ENCODE assay signal across 9 cellular contexts in genomic region chr5:72508241-72509170, GRCh38. TPM values are rescaled to one million over a fixed set of nuclear protein-coding genes. Genes with fewer than 3 reads are reported as not detected.
DNase-seq lines count a peak whose midpoint lies in the region; ATAC-seq and TF ChIP-seq lines count a peak whose summit lies in the region.
"Had no signal": no experiment of that assay in that cellular context is flagged by ENCODE, and none has a peak within 500 bp of the region (broad histone marks: within the 10 kb centered on the region; RNA-seq: fewer than 3 reads in every experiment).

No MANE protein-coding gene starts in this region.

- no peak overlapping the region for H3K18ac ChIP-seq in H9 (ENCODE audit: insufficient read length, low read depth, low read length)
- H3K18ac ChIP-seq in mesenchymal stem cell (ENCODE audit: low read depth in 1 of 2, low read length in 2 of 2) = peak overlapping the region; percentile 76 to 86

- H3K4me1 Mint-ChIP-seq in H9 = peaks cover 25 to 30% of the 10 kb centered on the region in 2 experiments
- no peaks in the 10 kb centered on the region for H3K4me1 Mint-ChIP-seq in effector memory CD8-positive, alpha-beta T cell (ENCODE audit: low read depth in 2 of 2)
- H3K4me1 Mint-ChIP-seq in activated T-cell treated with anti-CD3 and anti-CD28 coated beads, Interleukin-2, amount 50 U/mL, for 72 hours (ENCODE audit: low read depth) = peaks cover 8% of the 10 kb centered on the region

- no peaks in the 10 kb centered on the region for H3K79me1 ChIP-seq in H9 (ENCODE audit: insufficient read depth, low read depth, low read length, poor library complexity, severe bottlenecking)
- no peaks in the 10 kb centered on the region for H3K79me1 ChIP-seq in mesenchymal stem cell (replicated peaks; ENCODE audit: low read length, poor library complexity, severe bottlenecking)

- H3K23ac ChIP-seq in H9 (ENCODE audit: insufficient read length, low read depth, low read length) (no peak overlapping the region), mesenchymal stem cell (ENCODE audit: low read length in 2 of 2) (no peak overlapping the region)

- peak; percentile 21; the same call in 2 of the 3 replicates for TF ChIP-seq CTCF in H9 (conservative IDR thresholded peaks at IDR 0.05)

- H3K23me2 ChIP-seq in H9 (ENCODE audit: insufficient read length, low read depth, low read length, poor library complexity, severe bottlenecking) = no peaks in the 10 kb centered on the region

- H3T11ph ChIP-seq in H9 (ENCODE audit: low read length) = no peak overlapping the region

- no peak overlapping the region for H3K9ac ChIP-seq in H9 (ENCODE audit: extremely low read depth, insufficient read length, low read length)
- no peak overlapping the region for H3K9ac ChIP-seq in mesenchymal stem cell (ENCODE audit: low read length)

- H3K14ac ChIP-seq in H9 (ENCODE audit: insufficient read depth, low read length) = no peak overlapping the region
- no peak overlapping the region for H3K14ac ChIP-seq in mesenchymal stem cell (ENCODE audit: low read length in 2 of 2)

- H3K4me1 ChIP-seq in H9 (ENCODE audit: insufficient read depth, low read length) = no peaks in the 10 kb centered on the region; the same call in 1 of the 2 replicates
- H3K4me1 ChIP-seq in mesenchymal stem cell (ENCODE audit: control insufficient read depth, insufficient read depth, low read depth, low read length) = peaks cover 6% of the 10 kb centered on the region

- no peak overlapping the region for H2AFZ ChIP-seq in H9 (ENCODE audit: low read length)
- H2AFZ ChIP-seq in mesenchymal stem cell (ENCODE audit: low read depth, low read length) = no peak overlapping the region

- WGBS in H9 (ENCODE audit: extremely low coverage, insufficient read length, low lambda C conversion rate) = no CpG with 5 or more reads among the region's 8 CpGs
- 98% methylated on average over 8 of the region's 8 CpGs for WGBS in mesenchymal stem cell

- no peak overlapping the region for H4K8ac ChIP-seq in H9 (replicated peaks; ENCODE audit: insufficient read length, low read depth, low read length)
- peak overlapping the region; percentile 47 for H4K8ac ChIP-seq in mesenchymal stem cell (ENCODE audit: low read length)

- H4K5ac ChIP-seq in H9 (ENCODE audit: insufficient read length, low read depth, low read length) = no peak overlapping the region

- H3K4me3 ChIP-seq in mesenchymal stem cell (ENCODE audit: insufficient read depth in 1 of 2, low read depth in 1 of 2, low read length in 2 of 2) = no peak overlapping the region

- H3K56ac ChIP-seq in H9 (ENCODE audit: insufficient read length, low read depth, low read length) = no peak overlapping the region

- no peaks in the 10 kb centered on the region for H3K27me3 ChIP-seq in H9 (ENCODE audit: insufficient read depth, low read length)
- H3K27me3 ChIP-seq in mesenchymal stem cell (ENCODE audit: control insufficient read depth in 1 of 2, insufficient read depth in 1 of 2, low read length in 2 of 2) = no peaks in the 10 kb centered on the region

- no peak overlapping the region for H2BK20ac ChIP-seq in H9 (ENCODE audit: low read depth, low read length, poor library complexity, severe bottlenecking)

- H3K36me3 ChIP-seq in mesenchymal stem cell (ENCODE audit: control insufficient read depth in 1 of 2, insufficient read depth in 2 of 2, low read depth in 1 of 2, low read length in 2 of 2) = no peaks in the 10 kb centered on the region

- H3K4me2 ChIP-seq in H9 (ENCODE audit: insufficient read depth, insufficient read length, low read length) = no peak overlapping the region
- no peak overlapping the region for H3K4me2 ChIP-seq in mesenchymal stem cell (ENCODE audit: low read length, poor library complexity, severe bottlenecking)

- H2BK15ac ChIP-seq in H9 (ENCODE audit: low read depth, low read length) (no peak overlapping the region), mesenchymal stem cell (ENCODE audit: low read depth, poor library complexity, severe bottlenecking) (peak overlapping the region; percentile 39)

- DNase-seq in H9 (no peak), MV-4-11 (lab: John Stamatoyannopoulos, UW) (peak; percentile 89), mesenchymal stem cell (no peak), A172 (ENCODE audit: low spot score) (no peak)
- DNase-seq in effector memory CD8-positive, alpha-beta T cell = no peak
- DNase-seq in stimulated activated CD4-positive, alpha-beta T cell treated with anti-CD3 and anti-CD28 coated beads, Interleukin-15, amount 100 ng/mL, for 24 hours = no peak
- no peak for DNase-seq in activated T-cell treated with anti-CD3 and anti-CD28 coated beads, Interleukin-2, amount 50 U/mL, for 72 hours

- no peaks in the 10 kb centered on the region for H3K9me3 ChIP-seq in H9 (ENCODE audit: control insufficient read depth, low read depth, low read length)
- H3K9me3 ChIP-seq in mesenchymal stem cell (ENCODE audit: control insufficient read depth, low read length) = no peaks in the 10 kb centered on the region

- no peak overlapping the region for H3K4ac ChIP-seq in H9 (ENCODE audit: low read depth, low read length)
- H3K4ac ChIP-seq in mesenchymal stem cell (ENCODE audit: low read depth in 1 of 2, low read length in 2 of 2) = peak overlapping the region; percentile 35 to 86

- H3K79me2 ChIP-seq in H9 (ENCODE audit: insufficient read depth, low read length) = no peaks in the 10 kb centered on the region

- no peak overlapping the region for H4K91ac ChIP-seq in H9 (ENCODE audit: insufficient read length, low read depth, low read length)
- H4K91ac ChIP-seq in mesenchymal stem cell (ENCODE audit: low read length) = peak overlapping the region; percentile 87

- no peaks in the 10 kb centered on the region; a peak in 1 of 7 replicates for H3K36me3 Mint-ChIP-seq in H9 (ENCODE audit: insufficient read depth in 1 of 3, low read depth in 3 of 3)
- peaks cover 5% of the 10 kb centered on the region for H3K36me3 Mint-ChIP-seq in effector memory CD8-positive, alpha-beta T cell (ENCODE audit: insufficient read depth)
- no peaks in the 10 kb centered on the region for H3K36me3 Mint-ChIP-seq in activated T-cell treated with anti-CD3 and anti-CD28 coated beads, Interleukin-2, amount 50 U/mL, for 72 hours (ENCODE audit: insufficient read depth in 2 of 2)

- no peaks in the 10 kb centered on the region for H4K20me1 ChIP-seq in H9 (ENCODE audit: control insufficient read depth, insufficient read depth, insufficient read length)

- H3K27ac ChIP-seq in H9 (ENCODE audit: insufficient read length, low read depth, low read length) = no peak overlapping the region
- H3K27ac ChIP-seq in mesenchymal stem cell (ENCODE audit: low read length, poor library complexity, severe bottlenecking) = no peak overlapping the region

- H3K4me3 Mint-ChIP-seq in H9 = no peak overlapping the region; a peak in 1 of 5 replicates
- no peak overlapping the region for H3K4me3 Mint-ChIP-seq in effector memory CD8-positive, alpha-beta T cell
- no peak overlapping the region for H3K4me3 Mint-ChIP-seq in activated T-cell treated with anti-CD3 and anti-CD28 coated beads, Interleukin-2, amount 50 U/mL, for 72 hours

- H2BK120ac ChIP-seq in H9 (ENCODE audit: low read depth, low read length, poor library complexity, severe bottlenecking) (no peak overlapping the region), mesenchymal stem cell (ENCODE audit: low read depth, low read length) (peak overlapping the region; percentile 39)

- no peak overlapping the region for H3K27ac Mint-ChIP-seq in H9
- no peak overlapping the region for H3K27ac Mint-ChIP-seq in effector memory CD8-positive, alpha-beta T cell
- H3K27ac Mint-ChIP-seq in activated T-cell treated with anti-CD3 and anti-CD28 coated beads, Interleukin-2, amount 50 U/mL, for 72 hours = no peak overlapping the region

- no peak overlapping the region for H2AK5ac ChIP-seq in H9 (ENCODE audit: insufficient read length, low read length)
- H2AK5ac ChIP-seq in mesenchymal stem cell (ENCODE audit: low read length, severe bottlenecking) = no peak overlapping the region

- peaks cover 2% of the 10 kb centered on the region; the same call in 1 of the 2 replicates for H3K27me3 Mint-ChIP-seq in H9 (ENCODE audit: low read depth)
- peaks cover 45 to 68% of the 10 kb centered on the region in 2 donors for H3K27me3 Mint-ChIP-seq in effector memory CD8-positive, alpha-beta T cell
- peaks cover 40% of the 10 kb centered on the region for H3K27me3 Mint-ChIP-seq in activated T-cell treated with anti-CD3 and anti-CD28 coated beads, Interleukin-2, amount 50 U/mL, for 72 hours (ENCODE audit: low read depth)

- H2BK5ac ChIP-seq in H9 (ENCODE audit: insufficient read length, low read length) (no peak overlapping the region), mesenchymal stem cell (ENCODE audit: low read depth, low read length, poor library complexity, severe bottlenecking) (no peak overlapping the region)

- H2BK12ac ChIP-seq in H9 (ENCODE audit: insufficient read length, low read depth, low read length) = no peak overlapping the region
- H2BK12ac ChIP-seq in mesenchymal stem cell (ENCODE audit: low read length in 2 of 2) = peak overlapping the region; percentile 87 to 100

- peak; percentile 83 for ATAC-seq in GM18508 (IDR thresholded peaks at IDR 0.05; ENCODE audit: insufficient read depth, unreplicated experiment)
- ATAC-seq in effector memory CD8-positive, alpha-beta T cell (replicated peaks) = no peak
- ATAC-seq in activated T-cell treated with anti-CD3 and anti-CD28 coated beads, Interleukin-2, amount 50 U/mL, for 72 hours (replicated peaks in 1 of 2) = no peak

- H3K9me3 Mint-ChIP-seq in H9 = no peaks in the 10 kb centered on the region; a peak in 1 of 5 replicates
- no peaks in the 10 kb centered on the region for H3K9me3 Mint-ChIP-seq in effector memory CD8-positive, alpha-beta T cell
- no peaks in the 10 kb centered on the region for H3K9me3 Mint-ChIP-seq in activated T-cell treated with anti-CD3 and anti-CD28 coated beads, Interleukin-2, amount 50 U/mL, for 72 hours

RNA-seq across cellular contexts. Expression of gene ZNF366, which starts 1.3 kb away (rescaled TPM):
- not detected in 2 replicates for total RNA-seq in H9 (2021)
- 0.03 TPM for polyA plus RNA-seq in mesenchymal stem cell (2013, experiment 1 of 2)
- polyA plus RNA-seq in mesenchymal stem cell (2013, experiment 2 of 2) = 0.03 TPM
- not detected in 2 replicates for total RNA-seq in A172 (2014; rRNA removed; shearing (Covaris generic))
- total RNA-seq in activated T-cell treated with anti-CD3 and anti-CD28 coated beads, Interleukin-2, amount 50 U/mL, for 72 hours = not detected
- total RNA-seq: T-helper 1 cell treated with Interleukin-12 subunit alpha and Interleukin-12 subunit beta and Interleukin-4 antibody, amounts not matched to agents 30 ng/mL and 1 ng/mL, for 36 hours had no signal
